In the genomic region with DNA sequence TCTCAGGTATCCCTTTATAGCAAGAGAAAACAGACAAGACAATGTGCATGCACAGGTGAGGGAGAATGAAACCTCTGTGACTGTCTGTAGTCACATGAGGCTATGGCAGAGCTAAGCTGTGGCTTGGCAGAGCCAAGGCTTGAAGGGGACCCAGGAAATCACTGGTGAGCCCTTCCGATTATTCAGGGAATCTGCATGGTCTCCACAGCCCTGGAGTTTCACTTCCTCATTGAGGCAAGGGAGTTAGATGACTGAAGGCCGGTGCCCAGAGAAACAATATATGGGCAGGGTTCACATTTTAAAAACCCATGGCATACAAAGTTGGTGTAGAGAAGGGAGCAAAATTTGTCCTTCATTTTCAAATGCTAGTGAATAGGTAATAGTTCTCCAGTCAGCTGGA, we compare ENCODE assay signal across 25 cellular contexts.
"Had no signal": no experiment of that assay in that cellular context is flagged by ENCODE, and none has a peak within 500 bp of the region (broad histone marks: within the 10 kb centered on the region; RNA-seq: fewer than 3 reads in every experiment).

No MANE protein-coding gene starts in this region.

- H3K36me3 ChIP-seq: ascending aorta, brain microvascular endothelial cell, neutrophil, ovary, right atrium auricular region, upper lobe of left lung had no signal

- H3K27ac ChIP-seq: ascending aorta, brain microvascular endothelial cell, foreskin keratinocyte, neutrophil, ovary, psoas muscle, right atrium auricular region, spleen, upper lobe of left lung, VCaP had no signal

- H3K27me3 ChIP-seq: ascending aorta, brain microvascular endothelial cell, neutrophil, ovary, right atrium auricular region, spleen, upper lobe of left lung had no signal

- H3K9me3 ChIP-seq: ascending aorta, neutrophil, ovary, psoas muscle, right atrium auricular region, upper lobe of left lung had no signal

- H3K4me1 ChIP-seq: foreskin keratinocyte had no signal

- H3K4me3 ChIP-seq: ascending aorta, ovary, psoas muscle, right atrium auricular region, spleen, upper lobe of left lung had no signal

- ATAC-seq: activated CD8-positive, alpha-beta memory T cell treated with anti-CD3 and anti-CD28 coated beads, Interleukin-2, amount 10 ng/mL, durations not matched to agents 7 days and 5 days; activated CD8-positive, alpha-beta T cell treated with anti-CD3 and anti-CD28 coated beads for 36 hours; foreskin keratinocyte; natural killer cell treated with Interleukin-12 subunit alpha and Interleukin-12 subunit beta and Interleukin-15 and Interleukin-18, amount 100 ng/mL, for 72 hours; psoas muscle had no signal

- DNase-seq: activated CD4-positive, alpha-beta T cell treated with anti-CD3 and anti-CD28 coated beads, Interleukin-2, amount 10 ng/mL, durations not matched to agents 7 days and 5 days; activated CD4-positive, CD25-positive, alpha-beta regulatory T cell treated with anti-CD3 and anti-CD28 coated beads, Interleukin-2, amount 50 U/mL, for 72 hours; activated CD8-positive, alpha-beta memory T cell treated with anti-CD3 and anti-CD28 coated beads, Interleukin-2, amount 10 ng/mL, durations not matched to agents 7 days and 5 days; activated CD8-positive, alpha-beta T cell treated with anti-CD3 and anti-CD28 coated beads for 36 hours; activated effector memory CD4-positive, alpha-beta T cell treated with anti-CD3 and anti-CD28 coated beads, Interleukin-2, amount 50 U/mL, for 16 hours; activated T-cell treated with anti-CD3 and anti-CD28 coated beads for 4 hours; brain microvascular endothelial cell; caudate nucleus; dermis blood vessel endothelial cell; effector CD8-positive, alpha-beta T cell; foreskin keratinocyte; glutamatergic neuron; hippocampal formation; midbrain; ovary; psoas muscle; spleen; stimulated activated CD4-positive, alpha-beta T cell treated with anti-CD3 and anti-CD28 coated beads, Interleukin-4, amount 100 ng/mL, for 1 hour; stimulated activated naive CD4-positive, alpha-beta T cell treated with Interleukin-2 at 50 U/mL for 16 hours; upper lobe of left lung had no signal
